17 cellular contexts compared by ENCODE assay signal in genomic region chr9:98600631-98601030, GRCh38.
DNase-seq lines count a peak whose midpoint lies in the region; ATAC-seq and TF ChIP-seq lines count a peak whose summit lies in the region.
"Had no signal": no experiment of that assay in that cellular context is flagged by ENCODE, and none has a peak within 500 bp of the region (broad histone marks: within the 10 kb centered on the region; RNA-seq: fewer than 3 reads in every experiment).

No MANE protein-coding gene starts in this region.

- peak overlapping the region; percentile 5 for H3K27ac Mint-ChIP-seq in endodermal cell
- H3K27ac Mint-ChIP-seq in activated CD4-positive, alpha-beta T cell treated with anti-CD3 and anti-CD28 coated beads, Interleukin-2, amount 10 ng/mL, durations not matched to agents 7 days and 5 days, result no peak overlapping the region
- H3K27ac Mint-ChIP-seq: B cell; CD4-positive, alpha-beta T cell had no signal

- 93 to 94% methylated on average over 5 to 12 of the region's 12 CpGs for WGBS in endodermal cell (ENCODE audit: insufficient coverage in 1 of 2, insufficient read length in 1 of 2), 2 experiments

- no peaks in the 10 kb centered on the region for H3K27me3 Mint-ChIP-seq in endodermal cell (ENCODE audit: insufficient read depth)
- peaks cover 10% of the 10 kb centered on the region for H3K27me3 Mint-ChIP-seq in activated CD4-positive, alpha-beta T cell treated with anti-CD3 and anti-CD28 coated beads, Interleukin-2, amount 10 ng/mL, durations not matched to agents 7 days and 5 days
- H3K27me3 Mint-ChIP-seq: B cell had no signal

- H3K4me1 ChIP-seq in endodermal cell (ENCODE audit: control insufficient read depth, insufficient read depth, low read length), result no peaks in the 10 kb centered on the region

- CTCF ChIA-PET in activated CD4-positive, alpha-beta T cell treated with anti-CD3 and anti-CD28 coated beads, Interleukin-2, amount 10 ng/mL, durations not matched to agents 7 days and 5 days (lab: Charles Lee), result no interaction called here

- TF ChIP-seq CTCF in endodermal cell (conservative IDR thresholded peaks at IDR 0.05), result no peak

- no peaks in the 10 kb centered on the region for H3K9me3 Mint-ChIP-seq in endodermal cell
- no peaks in the 10 kb centered on the region for H3K9me3 Mint-ChIP-seq in activated CD4-positive, alpha-beta T cell treated with anti-CD3 and anti-CD28 coated beads, Interleukin-2, amount 10 ng/mL, durations not matched to agents 7 days and 5 days
- H3K9me3 Mint-ChIP-seq: CD4-positive, alpha-beta T cell had no signal

- no peak overlapping the region for H3K27ac ChIP-seq in endodermal cell (ENCODE audit: low read depth, low read length)
- H3K27ac ChIP-seq: GM23248 had no signal

- no peak overlapping the region for H3K4me3 ChIP-seq in endodermal cell (ENCODE audit: low read length)
- H3K4me3 ChIP-seq: GM23248 had no signal

- peak; percentile 31 for DNase-seq in NCI-H345 (lab: John Stamatoyannopoulos, UW)
- peak; percentile 53 for DNase-seq in cerebellar cortex (ENCODE audit: low spot score)
- DNase-seq in endodermal cell, result no peak
- peak; percentile 67 for DNase-seq in retina
- DNase-seq in activated CD4-positive, alpha-beta T cell treated with anti-CD3 and anti-CD28 coated beads, Interleukin-2, amount 10 ng/mL, durations not matched to agents 7 days and 5 days, result no peak
- no peak for DNase-seq in activated CD4-positive, alpha-beta T cell treated with anti-CD3 and anti-CD28 coated beads for 48 hours
- no peak for DNase-seq in activated CD8-positive, alpha-beta memory T cell treated with anti-CD3 and anti-CD28 coated beads, Interleukin-2, amount 50 U/mL, for 48 hours
- DNase-seq: Calu3; CD4-positive, alpha-beta T cell; DMS 273 treated with DMSO at 0.1 percent for 48 hours; DND-41; GF-D8; GM23248; H7 had no signal

- H3K27me3 ChIP-seq in endodermal cell (ENCODE audit: control insufficient read depth, insufficient read depth, low read length, poor library complexity, severe bottlenecking), result no peaks in the 10 kb centered on the region

- no peaks in the 10 kb centered on the region for H3K36me3 Mint-ChIP-seq in endodermal cell (ENCODE audit: low read depth)
- H3K36me3 Mint-ChIP-seq in activated CD4-positive, alpha-beta T cell treated with anti-CD3 and anti-CD28 coated beads, Interleukin-2, amount 10 ng/mL, durations not matched to agents 7 days and 5 days (ENCODE audit: low read depth), result no peaks in the 10 kb centered on the region

- POLR2A ChIA-PET in activated CD4-positive, alpha-beta T cell treated with anti-CD3 and anti-CD28 coated beads, Interleukin-2, amount 10 ng/mL, durations not matched to agents 7 days and 5 days (lab: Charles Lee), result no interaction called here

- H3K4me3 Mint-ChIP-seq in endodermal cell, result no peak overlapping the region
- H3K4me3 Mint-ChIP-seq in activated CD4-positive, alpha-beta T cell treated with anti-CD3 and anti-CD28 coated beads, Interleukin-2, amount 10 ng/mL, durations not matched to agents 7 days and 5 days, result no peak overlapping the region
- H3K4me3 Mint-ChIP-seq: B cell; CD4-positive, alpha-beta T cell had no signal

- H3K36me3 ChIP-seq in endodermal cell (ENCODE audit: control insufficient read depth, insufficient read depth, low read length), result no peaks in the 10 kb centered on the region

- H3K9ac ChIP-seq in endodermal cell (ENCODE audit: extremely low read depth, low read length, poor library complexity, severe bottlenecking), result no peak overlapping the region
- H3K9ac ChIP-seq: GM23248 had no signal

- H3K4me1 Mint-ChIP-seq in endodermal cell, result peaks cover 16% of the 10 kb centered on the region
- H3K4me1 Mint-ChIP-seq in activated CD4-positive, alpha-beta T cell treated with anti-CD3 and anti-CD28 coated beads, Interleukin-2, amount 10 ng/mL, durations not matched to agents 7 days and 5 days, result no peaks in the 10 kb centered on the region
- H3K4me1 Mint-ChIP-seq: B cell had no signal

- ATAC-seq in HG03159 (IDR thresholded peaks at IDR 0.05; ENCODE audit: unreplicated experiment), result no peak
- ATAC-seq: HepG2 had no signal

- no peaks in the 10 kb centered on the region for H3K9me3 ChIP-seq in endodermal cell (ENCODE audit: control insufficient read depth, low read length)

Comparison
In these comparisons a context has a peak if more than half of its experiments do, and no peak if none do; other contexts are left out.
1. DNase-seq: peak in NCI-H345 (single experiment), cerebellar cortex (single experiment) and retina (single experiment); none in endodermal cell (single experiment), activated CD4-positive, alpha-beta T cell treated with anti-CD3 and anti-CD28 coated beads, Interleukin-2, amount 10 ng/mL, durations not matched to agents 7 days and 5 days (single experiment), activated CD4-positive, alpha-beta T cell treated with anti-CD3 and anti-CD28 coated beads for 48 hours (single experiment) and activated CD8-positive, alpha-beta memory T cell treated with anti-CD3 and anti-CD28 coated beads, Interleukin-2, amount 50 U/mL, for 48 hours (single experiment).